8 cellular contexts compared by ENCODE assay signal in genomic region chr3:109532257-109533216, GRCh38.
DNase-seq lines count a peak whose midpoint lies in the region; ATAC-seq and TF ChIP-seq lines count a peak whose summit lies in the region.

No MANE protein-coding gene starts in this region.

- H2AFZ ChIP-seq in PC-9: no peak overlapping the region

- TF ChIP-seq CTCF in AG04449 (IDR thresholded peaks at IDR 0.05; ENCODE audit: insufficient read depth, low read length, missing control alignments) (no peak), PC-9 (conservative IDR thresholded peaks at IDR 0.05) (peak; percentile 75)

- H3K9me3 ChIP-seq in PC-9 (ENCODE audit: insufficient read depth, low read depth): no peaks in the 10 kb centered on the region
- H3K9me3 ChIP-seq in adipocyte (ENCODE audit: control insufficient read depth, low read length): no peaks in the 10 kb centered on the region

- H3K27me3 ChIP-seq in PC-9 (ENCODE audit: insufficient read depth, low read depth) (no peaks in the 10 kb centered on the region), adipocyte (replicated peaks; ENCODE audit: control insufficient read depth, insufficient read depth, low read length) (no peaks in the 10 kb centered on the region)

- DNase-seq in AG04449 (ENCODE audit: low read depth, low spot score) (peak; percentile 1), PC-9 (peak; percentile 63 to 71), adipocyte (ENCODE audit: low read depth) (peak; percentile 88), kidney tubule cell (ENCODE audit: low spot score) (peak; percentile 79), NCI-H2196 treated with DMSO at 0.1 percent for 48 hours (lab: John Stamatoyannopoulos, UW; ENCODE audit: unreplicated experiment) (no peak)
- peak; percentile 5 for DNase-seq in stimulated activated naive CD4-positive, alpha-beta T cell treated with Interleukin-2 at 50 U/mL for 16 hours (lab: John Stamatoyannopoulos, UW)

- H3K9ac ChIP-seq in adipocyte (ENCODE audit: low read length): no peak overlapping the region

- no peaks in the 10 kb centered on the region for H3F3A ChIP-seq in PC-9 (ENCODE audit: insufficient read depth, low read depth)

- no peaks in the 10 kb centered on the region for H3K9me2 ChIP-seq in PC-9 (ENCODE audit: insufficient read depth)

- H3K4me1 ChIP-seq in PC-9 (replicated peaks; ENCODE audit: insufficient read depth) (no peaks in the 10 kb centered on the region), adipocyte (ENCODE audit: control insufficient read depth, insufficient read depth, low read length) (no peaks in the 10 kb centered on the region)

- intact Hi-C loops in PC-9 (cut with micrococcal nuclease; ENCODE audit: unreplicated experiment): loop anchor here (1.0 to 2.0 kb wide), 2 partner anchors 1548 to 1806 kb away; no protein-coding TSS in a partner anchor

- H3K27ac ChIP-seq in PC-9: no peak overlapping the region

- CTCF ChIA-PET in AG04449 (lab: Yijun Ruan, JAX): no interaction called here
- CTCF ChIA-PET in PC-9 (lab: Charles Lee): interaction anchor here (0.7 to 1.2 kb wide), 2 partner anchors 380 to 782 kb away, joined by 3 to 4 read pairs; no protein-coding TSS in a partner anchor

- H3K36me3 ChIP-seq in PC-9 (ENCODE audit: low read depth): no peaks in the 10 kb centered on the region
- no peaks in the 10 kb centered on the region for H3K36me3 ChIP-seq in adipocyte (ENCODE audit: control insufficient read depth, insufficient read depth, low read length, severe bottlenecking)

- H3K79me2 ChIP-seq in PC-9 (ENCODE audit: low read depth): no peaks in the 10 kb centered on the region

- no TSS peak for BruUV-seq in PC-9 (replicated peaks; lab: Mats Ljungman, UMichigan)

- no peaks in the 10 kb centered on the region for H4K20me1 ChIP-seq in PC-9 (ENCODE audit: insufficient read depth)

- H3K4me3 ChIP-seq in AG04449 (ENCODE audit: low read depth, low read length) (no peak overlapping the region), PC-9 (no peak overlapping the region), adipocyte (ENCODE audit: low read length) (no peak overlapping the region)

- ATAC-seq in GM19397 (IDR thresholded peaks at IDR 0.05; ENCODE audit: unreplicated experiment): peak; percentile 52
- ATAC-seq in GM19467 (IDR thresholded peaks at IDR 0.05; ENCODE audit: unreplicated experiment): no peak

- no peak overlapping the region for H3K4me2 ChIP-seq in PC-9

- POLR2A ChIA-PET in AG04449 (lab: Yijun Ruan, JAX) (no interaction called here), PC-9 (lab: Charles Lee; ENCODE audit: unreplicated experiment) (no interaction called here)
